ENCODE assay signal across 1 cellular context in genomic region chr9:89699646-89700045, GRCh38.
A peak's percentile ranks its signal among the peaks of the same experiment; 100 is the strongest.
TF ChIP-seq lines count a peak whose summit lies in the region.

No MANE protein-coding gene starts in this region.

TF ChIP-seq in liver, 16 proteins besides CTCF, POLR2A, EP300 and RAD21 (continued from another document):
- TF ChIP-seq FOXA1 (IDR thresholded peaks at IDR 0.05) (no peak), FOXA2 (IDR thresholded peaks at IDR 0.05) (no peak), TAF1 (conservative IDR thresholded peaks at IDR 0.05) (no peak), RXRA (IDR thresholded peaks at IDR 0.05) (peak; percentile 98 to 99), EGR1 (IDR thresholded peaks at IDR 0.05; ENCODE audit: low read depth in 2 of 2) (peak in 1 of 2 donors; percentile 46), JUND (IDR thresholded peaks at IDR 0.05) (peak; percentile 67 to 86), HNF4G (IDR thresholded peaks at IDR 0.05) (peak; percentile 99), SP1 (IDR thresholded peaks at IDR 0.05) (peak; percentile 100), HNF4A (conservative IDR thresholded peaks at IDR 0.05) (peak; percentile 99 to 100), ATF3 (IDR thresholded peaks at IDR 0.05) (peak; percentile 49), YY1 (IDR thresholded peaks at IDR 0.05) (peak; percentile 88), MAX (IDR thresholded peaks at IDR 0.05) (peak; percentile 89), NR2F2 (IDR thresholded peaks at IDR 0.05) (peak; percentile 75)
